In the genomic region with DNA sequence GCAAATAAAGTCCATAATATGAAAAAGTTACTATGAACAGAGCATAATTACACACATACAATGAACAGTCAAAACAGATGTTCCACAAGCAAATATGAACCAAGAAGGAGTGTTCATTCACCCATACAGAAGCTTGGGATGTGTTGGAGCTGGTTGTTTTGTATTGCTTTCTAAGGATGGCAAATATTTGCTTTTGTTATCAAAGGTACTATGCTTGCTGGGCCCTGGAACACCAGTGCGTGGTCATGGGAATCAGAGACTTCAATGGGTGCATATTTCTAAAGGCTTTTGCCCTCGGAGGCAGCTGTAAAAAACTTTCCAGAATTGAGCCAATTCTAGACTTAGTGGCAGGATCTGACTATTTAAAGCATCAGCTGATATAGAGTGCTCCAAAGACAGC, we compare ENCODE assay signal across 25 cellular contexts.
DNase-seq lines count a peak whose midpoint lies in the region; ATAC-seq and TF ChIP-seq lines count a peak whose summit lies in the region.
"Had no signal": no experiment of that assay in that cellular context is flagged by ENCODE, and none has a peak within 500 bp of the region (broad histone marks: within the 10 kb centered on the region; RNA-seq: fewer than 3 reads in every experiment).

No MANE protein-coding gene starts in this region.

- no peaks in the 10 kb centered on the region for H3K9me3 ChIP-seq in body of pancreas
- H3K9me3 ChIP-seq: heart left ventricle had no signal

- H3K36me3 ChIP-seq in body of pancreas (replicated peaks in 1 of 2; ENCODE audit: insufficient read depth in 1 of 2, low read depth in 2 of 2), result no peaks in the 10 kb centered on the region
- H3K36me3 ChIP-seq: cardiac muscle cell, heart left ventricle, neural progenitor cell, spleen had no signal

- H3K4me1 ChIP-seq in body of pancreas, result peaks cover 30% of the 10 kb centered on the region
- H3K4me1 ChIP-seq: heart left ventricle, spleen had no signal

- TF ChIP-seq POLR2A in body of pancreas (IDR thresholded peaks at IDR 0.05), result no peak

- H3K27me3 Mint-ChIP-seq in type B pancreatic cell, result no peaks in the 10 kb centered on the region

- TF ChIP-seq CTCF in body of pancreas (IDR thresholded peaks at IDR 0.05) (no peak), type B pancreatic cell (conservative IDR thresholded peaks at IDR 0.05) (no peak)

- peaks cover 37% of the 10 kb centered on the region for H3K4me1 Mint-ChIP-seq in type B pancreatic cell (ENCODE audit: unreplicated experiment)
- H3K4me1 Mint-ChIP-seq: activated B cell treated with CpG ODN at 0.5 μM for 24 hours; stimulated activated naive CD8-positive, alpha-beta T cell treated with anti-CD3 and anti-CD28 coated beads, Interleukin-15, amount 100 ng/mL, for 72 hours had no signal

- intact Hi-C loops in body of pancreas (cut with DNase I), result no loop called here

- WGBS in body of pancreas, 2 donors, result 5 to 15% methylated on average over 2 of the region's 2 CpGs

- peak overlapping the region; percentile 37 for H3K27ac Mint-ChIP-seq in type B pancreatic cell
- H3K27ac Mint-ChIP-seq: activated B cell treated with CpG ODN at 0.5 μM for 24 hours; activated CD4-positive, alpha-beta memory T cell treated with anti-CD3 and anti-CD28 coated beads for 36 hours; neural progenitor cell; stimulated activated naive CD8-positive, alpha-beta T cell treated with anti-CD3 and anti-CD28 coated beads, Interleukin-15, amount 100 ng/mL, for 72 hours; T-helper 1 cell treated with Interleukin-12 subunit alpha and Interleukin-12 subunit beta and Interleukin-4 antibody, amounts not matched to agents 30 μg/mL and 1 μg/mL, for 36 hours had no signal

- H3K4me3 ChIP-seq in body of pancreas, result no peak overlapping the region
- H3K4me3 ChIP-seq: cardiac muscle cell, heart left ventricle, neural progenitor cell, spleen had no signal

- ATAC-seq in body of pancreas, result peak; percentile 33
- ATAC-seq: heart left ventricle, Panc1 had no signal

- no peaks in the 10 kb centered on the region for H3K27me3 ChIP-seq in body of pancreas
- H3K27me3 ChIP-seq: cardiac muscle cell, neural progenitor cell had no signal

- H3K9me3 Mint-ChIP-seq in type B pancreatic cell, result no peaks in the 10 kb centered on the region
- H3K9me3 Mint-ChIP-seq: stimulated activated naive CD8-positive, alpha-beta T cell treated with anti-CD3 and anti-CD28 coated beads, Interleukin-15, amount 100 ng/mL, for 72 hours had no signal

- H3K27ac ChIP-seq in body of pancreas, result no peak overlapping the region
- H3K27ac ChIP-seq: 22Rv1, cardiac muscle cell, heart left ventricle, neural progenitor cell, spleen had no signal

- peak overlapping the region; percentile 6 for H3K4me3 Mint-ChIP-seq in type B pancreatic cell
- H3K4me3 Mint-ChIP-seq: activated B cell treated with CpG ODN at 0.5 μM for 24 hours; activated CD4-positive, alpha-beta memory T cell treated with anti-CD3 and anti-CD28 coated beads for 36 hours; neural progenitor cell; stimulated activated naive CD8-positive, alpha-beta T cell treated with anti-CD3 and anti-CD28 coated beads, Interleukin-15, amount 100 ng/mL, for 72 hours; T-helper 1 cell treated with Interleukin-12 subunit alpha and Interleukin-12 subunit beta and Interleukin-4 antibody, amounts not matched to agents 30 μg/mL and 1 μg/mL, for 36 hours had no signal

- DNase-seq in DMS79 treated with DMSO at 0.1 percent for 48 hours (lab: John Stamatoyannopoulos, UW) (peak; percentile 20), DMS79 (lab: John Stamatoyannopoulos, UW) (no peak), NCI-H2196 (lab: John Stamatoyannopoulos, UW; ENCODE audit: unreplicated experiment) (peak; percentile 66), body of pancreas (peak in 1 of 4 donors; percentile 43), type B pancreatic cell (ENCODE audit: extremely low spot score, unreplicated experiment) (no peak), T-helper 2 cell (no peak), GM19238 (ENCODE audit: insufficient read length, low spot score) (no peak), retina (no peak)
- DNase-seq: activated B cell treated with CpG ODN at 0.5 μM for 24 hours; activated CD4-positive, alpha-beta memory T cell treated with anti-CD3 and anti-CD28 coated beads for 36 hours; activated gamma-delta T cell; COR-L47; dermis blood vessel endothelial cell; heart left ventricle; IMR-90; NCI-H187 treated with DMSO at 0.1 percent for 48 hours; spleen; stimulated activated CD4-positive, alpha-beta T cell treated with anti-CD3 and anti-CD28 coated beads, Interleukin-4, amount 100 ng/mL, for 24 hours; stimulated activated naive CD8-positive, alpha-beta T cell treated with anti-CD3 and anti-CD28 coated beads, Interleukin-15, amount 100 ng/mL, for 72 hours; trophoblast cell had no signal

- H3K36me3 Mint-ChIP-seq in type B pancreatic cell, result peaks cover 6% of the 10 kb centered on the region
- H3K36me3 Mint-ChIP-seq: neural progenitor cell had no signal

Comparison
In these comparisons a context has a peak if more than half of its experiments do, and no peak if none do; other contexts are left out.
1. DNase-seq: peak in DMS79 treated with DMSO at 0.1 percent for 48 hours (single experiment) and NCI-H2196 (single experiment); none in DMS79 (single experiment), type B pancreatic cell (single experiment), T-helper 2 cell (0 of 5), GM19238 (single experiment) and retina (single experiment).